Comparison of ENCODE assay signal across 9 cellular contexts in genomic region chr5:130337179-130337888, GRCh38.
DNase-seq lines count a peak whose midpoint lies in the region; ATAC-seq and TF ChIP-seq lines count a peak whose summit lies in the region.
"Had no signal": no experiment of that assay in that cellular context is flagged by ENCODE, and none has a peak within 500 bp of the region (broad histone marks: within the 10 kb centered on the region; RNA-seq: fewer than 3 reads in every experiment).

No MANE protein-coding gene starts in this region.

- peak; percentile 90 for DNase-seq in HCEC 1CT
- peak; percentile 86 for DNase-seq in adipocyte (ENCODE audit: low read depth)
- peak; percentile 58 for DNase-seq in foreskin melanocyte
- DNase-seq in thoracic aorta (ENCODE audit: low spot score): no peak
- no peak for DNase-seq in lower leg skin (ENCODE audit: low spot score in 2 of 2)
- DNase-seq in NCI-H146 treated with DMSO at 0.1 percent for 48 hours (lab: John Stamatoyannopoulos, UW; ENCODE audit: unreplicated experiment): no peak
- DNase-seq: activated naive CD4-positive, alpha-beta T cell treated with Interleukin-2 at 50 U/mL for 16 hours; OCI-M1 had no signal

- peak overlapping the region in 1 of 2 donors; percentile 16 for H3K27ac ChIP-seq in thoracic aorta

- H3K4me3 ChIP-seq in adipocyte (ENCODE audit: low read length): peak overlapping the region; percentile 48
- peak overlapping the region; percentile 23 for H3K4me3 ChIP-seq in thoracic aorta
- H3K4me3 ChIP-seq in lower leg skin (ENCODE audit: low read depth, poor library complexity, severe bottlenecking): no peak overlapping the region

- WGBS in lower leg skin, 2 donors: 58 to 60% methylated on average over 7 of the region's 7 CpGs

- no peak for TF ChIP-seq POLR2A in lower leg skin (IDR thresholded peaks at IDR 0.05)

- ATAC-seq in thoracic aorta (ENCODE audit: insufficient number of reproducible peaks, low FRiP score, low read depth) (peak; percentile 85), GM19467 (IDR thresholded peaks at IDR 0.05; ENCODE audit: unreplicated experiment) (no peak)

- TF ChIP-seq CTCF in thoracic aorta (IDR thresholded peaks at IDR 0.05): no peak
- TF ChIP-seq CTCF in lower leg skin (IDR thresholded peaks at IDR 0.05): no peak

- H3K27me3 ChIP-seq in adipocyte (replicated peaks; ENCODE audit: control insufficient read depth, insufficient read depth, low read length) (no peaks in the 10 kb centered on the region), thoracic aorta (replicated peaks; ENCODE audit: insufficient read depth) (no peaks in the 10 kb centered on the region)

- peaks cover 17% of the 10 kb centered on the region for H3K4me1 ChIP-seq in adipocyte (ENCODE audit: control insufficient read depth, insufficient read depth, low read length)
- H3K4me1 ChIP-seq in thoracic aorta (ENCODE audit: control insufficient read depth in 1 of 2, low read depth in 2 of 2): peaks cover 3 to 14% of the 10 kb centered on the region in 2 donors

- H3K9ac ChIP-seq in adipocyte (ENCODE audit: low read length): peak overlapping the region; percentile 31

- H3K9me3 ChIP-seq in adipocyte (ENCODE audit: control insufficient read depth, low read length): no peaks in the 10 kb centered on the region
- H3K9me3 ChIP-seq in thoracic aorta: no peaks in the 10 kb centered on the region

- intact Hi-C loops in lower leg skin (cut with DNase I; ENCODE audit: low total_unique reads): no loop called here

- H3K36me3 ChIP-seq in adipocyte (ENCODE audit: control insufficient read depth, insufficient read depth, low read length, severe bottlenecking) (no peaks in the 10 kb centered on the region), thoracic aorta (no peaks in the 10 kb centered on the region)

Comparison
In these comparisons a context has a peak if more than half of its experiments do, and no peak if none do; other contexts are left out.
1. DNase-seq: peak in HCEC 1CT (single experiment), adipocyte (single experiment) and foreskin melanocyte (single experiment); none in thoracic aorta (single experiment), lower leg skin (0 of 2) and NCI-H146 treated with DMSO at 0.1 percent for 48 hours (single experiment).